Comparison of ENCODE assay signal across 18 cellular contexts in the genomic region with DNA sequence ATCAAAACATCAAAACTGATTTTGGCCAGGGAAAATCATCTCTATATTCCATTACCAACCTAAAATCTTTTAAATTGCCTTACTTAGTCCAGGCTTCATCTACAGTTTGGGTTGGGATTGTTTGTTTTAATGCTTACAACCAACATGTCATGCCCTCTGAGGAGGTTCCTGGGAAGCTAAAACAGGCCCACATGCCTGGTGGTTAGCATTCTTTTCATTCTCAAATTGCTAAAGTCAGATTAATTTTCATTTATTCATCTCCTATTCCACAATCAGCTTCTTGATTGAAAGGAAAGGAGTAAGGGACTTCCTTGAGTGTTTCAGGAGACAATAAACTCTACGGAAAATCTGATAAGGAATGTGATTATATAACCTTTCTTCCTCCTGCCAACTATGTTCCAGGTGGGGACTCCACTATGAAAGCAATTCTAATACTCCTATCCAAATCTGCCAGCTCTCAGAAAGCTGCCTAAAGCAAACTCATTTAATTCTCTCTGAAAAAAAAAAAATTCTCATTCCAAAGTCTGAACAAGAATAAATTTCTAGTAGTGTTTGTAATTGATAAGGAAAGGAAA. TPM values are rescaled to one million over a fixed set of nuclear protein-coding genes. Genes with fewer than 3 reads are reported as not detected.
DNase-seq lines count a peak whose midpoint lies in the region; ATAC-seq and TF ChIP-seq lines count a peak whose summit lies in the region.
"Had no signal": no experiment of that assay in that cellular context is flagged by ENCODE, and none has a peak within 500 bp of the region (broad histone marks: within the 10 kb centered on the region; RNA-seq: fewer than 3 reads in every experiment).

No MANE protein-coding gene starts in this region.

- H3K36me3 ChIP-seq in endodermal cell (ENCODE audit: control insufficient read depth, insufficient read depth, low read length): no peaks in the 10 kb centered on the region
- no peaks in the 10 kb centered on the region for H3K36me3 ChIP-seq in esophagus muscularis mucosa
- H3K36me3 ChIP-seq: colonic mucosa, upper lobe of left lung had no signal

- TF ChIP-seq CTCF in natural killer cell (IDR thresholded peaks at IDR 0.05) (no peak), endodermal cell (conservative IDR thresholded peaks at IDR 0.05) (no peak), esophagus muscularis mucosa (IDR thresholded peaks at IDR 0.05) (no peak)

- H3K9me3 Mint-ChIP-seq in natural killer cell: no peaks in the 10 kb centered on the region
- H3K9me3 Mint-ChIP-seq in natural killer cell treated with Interleukin-12 subunit alpha and Interleukin-12 subunit beta and Interleukin-15 and Interleukin-18, amount 100 ng/mL, for 72 hours: no peaks in the 10 kb centered on the region
- H3K9me3 Mint-ChIP-seq in endodermal cell: no peaks in the 10 kb centered on the region
- H3K9me3 Mint-ChIP-seq: activated naive CD8-positive, alpha-beta T cell treated with anti-CD3 and anti-CD28 coated beads for 36 hours; IgD-negative memory B cell had no signal

- H3K4me1 Mint-ChIP-seq in natural killer cell (peaks cover 55 to 56% of the 10 kb centered on the region in 2 donors), endodermal cell (peaks cover 28% of the 10 kb centered on the region)
- peaks cover 32 to 42% of the 10 kb centered on the region in 2 donors for H3K4me1 Mint-ChIP-seq in natural killer cell treated with Interleukin-12 subunit alpha and Interleukin-12 subunit beta and Interleukin-15 and Interleukin-18, amount 100 ng/mL, for 72 hours (ENCODE audit: low read depth in 2 of 2)

- ATAC-seq in natural killer cell (no peak), left lobe of liver (peak; percentile 41)
- no peak for ATAC-seq in natural killer cell treated with Interleukin-12 subunit alpha and Interleukin-12 subunit beta and Interleukin-15 and Interleukin-18, amount 100 ng/mL, for 72 hours
- ATAC-seq: psoas muscle had no signal

- peaks cover 9% of the 10 kb centered on the region for H3K4me1 ChIP-seq in endodermal cell (ENCODE audit: control insufficient read depth, insufficient read depth, low read length)
- H3K4me1 ChIP-seq in esophagus muscularis mucosa: peaks cover 45 to 83% (median 76%) of the 10 kb centered on the region in 4 donors

- WGBS in endodermal cell (ENCODE audit: insufficient coverage in 1 of 2, insufficient read length in 1 of 2), 2 experiments: 83% methylated on average over 1 of the region's 1 CpG; no CpG with 5 or more reads in 1 of the 2 experiments
- 13% methylated on average over 1 of the region's 1 CpG for WGBS in esophagus muscularis mucosa

- H3K36me3 Mint-ChIP-seq in natural killer cell (no peaks in the 10 kb centered on the region), endodermal cell (ENCODE audit: low read depth) (peaks cover 2% of the 10 kb centered on the region)
- no peaks in the 10 kb centered on the region for H3K36me3 Mint-ChIP-seq in natural killer cell treated with Interleukin-12 subunit alpha and Interleukin-12 subunit beta and Interleukin-15 and Interleukin-18, amount 100 ng/mL, for 72 hours

- intact Hi-C loops in natural killer cell (cut with micrococcal nuclease) (no loop called here), esophagus muscularis mucosa (cut with DNase I) (no loop called here)

- H3K4me3 ChIP-seq in endodermal cell (ENCODE audit: low read length): no peak overlapping the region
- H3K4me3 ChIP-seq in esophagus muscularis mucosa: no peak overlapping the region
- H3K4me3 ChIP-seq: colonic mucosa, psoas muscle, upper lobe of left lung had no signal

- H3K27ac ChIP-seq in endodermal cell (ENCODE audit: low read depth, low read length) (no peak overlapping the region), esophagus muscularis mucosa (replicated peaks in 1 of 4) (no peak overlapping the region)
- H3K27ac ChIP-seq: colonic mucosa, psoas muscle, upper lobe of left lung had no signal

- no peak overlapping the region for H3K4me3 Mint-ChIP-seq in natural killer cell
- no peak overlapping the region for H3K4me3 Mint-ChIP-seq in natural killer cell treated with Interleukin-12 subunit alpha and Interleukin-12 subunit beta and Interleukin-15 and Interleukin-18, amount 100 ng/mL, for 72 hours
- H3K4me3 Mint-ChIP-seq in endodermal cell: no peak overlapping the region
- H3K4me3 Mint-ChIP-seq: activated naive CD8-positive, alpha-beta T cell treated with anti-CD3 and anti-CD28 coated beads for 36 hours; IgD-negative memory B cell had no signal

- H3K27me3 ChIP-seq in endodermal cell (ENCODE audit: control insufficient read depth, insufficient read depth, low read length, poor library complexity, severe bottlenecking) (no peaks in the 10 kb centered on the region), esophagus muscularis mucosa (no peaks in the 10 kb centered on the region)
- H3K27me3 ChIP-seq: colonic mucosa, upper lobe of left lung had no signal

- H3K9ac ChIP-seq in endodermal cell (ENCODE audit: extremely low read depth, low read length, poor library complexity, severe bottlenecking): no peak overlapping the region

- DNase-seq in natural killer cell (no peak), astrocyte of the hippocampus (ENCODE audit: low read depth, low spot score) (peak; percentile 72), left lobe of liver (ENCODE audit: low spot score) (no peak), endodermal cell (no peak), esophagus muscularis mucosa (ENCODE audit: extremely low spot score) (no peak), activated T-cell treated with anti-CD3 and anti-CD28 coated beads for 4 hours (no peak)
- DNase-seq in natural killer cell treated with Interleukin-12 subunit alpha and Interleukin-12 subunit beta and Interleukin-15 and Interleukin-18, amount 100 ng/mL, for 72 hours (ENCODE audit: low spot score): no peak
- DNase-seq in stimulated activated CD4-positive, alpha-beta T cell treated with anti-CD3 and anti-CD28 coated beads, Interleukin-12 subunit alpha, Interleukin-12 subunit beta, amount 100 ng/mL, for 4 hours: no peak
- DNase-seq: activated naive CD8-positive, alpha-beta T cell treated with anti-CD3 and anti-CD28 coated beads for 36 hours; colonic mucosa; DMS79 treated with DMSO at 0.1 percent for 48 hours; NCI-H1694; NCI-H69; psoas muscle; stimulated activated CD4-positive, alpha-beta T cell treated with anti-CD3 and anti-CD28 coated beads, Interleukin-1b, Interleukin-23, amount 100 ng/mL, for 48 hours; stimulated activated CD8-positive, alpha-beta memory T cell treated with anti-CD3 and anti-CD28 coated beads, Interleukin-4, amount 100 ng/mL, for 48 hours; upper lobe of left lung had no signal

- peak overlapping the region; percentile 26 to 52 for H3K27ac Mint-ChIP-seq in natural killer cell
- H3K27ac Mint-ChIP-seq in natural killer cell treated with Interleukin-12 subunit alpha and Interleukin-12 subunit beta and Interleukin-15 and Interleukin-18, amount 100 ng/mL, for 72 hours: no peak overlapping the region
- H3K27ac Mint-ChIP-seq in endodermal cell: no peak overlapping the region
- H3K27ac Mint-ChIP-seq: activated naive CD8-positive, alpha-beta T cell treated with anti-CD3 and anti-CD28 coated beads for 36 hours had no signal

- H3K9me3 ChIP-seq in endodermal cell (ENCODE audit: control insufficient read depth, low read length): no peaks in the 10 kb centered on the region
- H3K9me3 ChIP-seq in esophagus muscularis mucosa: no peaks in the 10 kb centered on the region
- H3K9me3 ChIP-seq: colonic mucosa, psoas muscle, upper lobe of left lung had no signal

- H3K27me3 Mint-ChIP-seq in natural killer cell (ENCODE audit: low read depth in 2 of 2) (no peaks in the 10 kb centered on the region), endodermal cell (ENCODE audit: insufficient read depth) (no peaks in the 10 kb centered on the region)
- no peaks in the 10 kb centered on the region for H3K27me3 Mint-ChIP-seq in natural killer cell treated with Interleukin-12 subunit alpha and Interleukin-12 subunit beta and Interleukin-15 and Interleukin-18, amount 100 ng/mL, for 72 hours
- H3K27me3 Mint-ChIP-seq: activated naive CD8-positive, alpha-beta T cell treated with anti-CD3 and anti-CD28 coated beads for 36 hours; IgD-negative memory B cell had no signal

- no peak for TF ChIP-seq EP300 in esophagus muscularis mucosa (IDR thresholded peaks at IDR 0.05)

- no peak for TF ChIP-seq POLR2A in esophagus muscularis mucosa (IDR thresholded peaks at IDR 0.05; ENCODE audit: low read depth)

RNA-seq across cellular contexts. Expression of a gene that starts 30.8 kb away (rescaled TPM):
- total RNA-seq in natural killer cell (10 to 100 TPM; 81.8 to 91.9 (median 83.5) TPM), left lobe of liver (12.8 TPM), endodermal cell (10 to 100 TPM; 43.3 to 44.7 TPM), esophagus muscularis mucosa (10 to 100 TPM; 55.6 to 88.7 (median 73.6) TPM)
- total RNA-seq in natural killer cell treated with Interleukin-12 subunit alpha and Interleukin-12 subunit beta and Interleukin-15 and Interleukin-18, amount 100 ng/mL, for 72 hours: 10 to 100 TPM; 53.4 to 86.9 TPM
- 24.1 TPM for polyA plus RNA-seq in endodermal cell (2013, experiment 1 of 2)
- polyA plus RNA-seq in endodermal cell (2013, experiment 2 of 2): 25.4 TPM

Comparison
In these comparisons a context has a peak if more than half of its experiments do, and no peak if none do; other contexts are left out.
1. H3K27ac Mint-ChIP-seq: peak in natural killer cell (2 of 2); none in natural killer cell treated with Interleukin-12 subunit alpha and Interleukin-12 subunit beta and Interleukin-15 and Interleukin-18, amount 100 ng/mL, for 72 hours (0 of 2) and endodermal cell (single experiment).